ENCODE assay signal across 10 cellular contexts in genomic region chr4:155952546-155952945, GRCh38. TPM values are rescaled to one million over a fixed set of nuclear protein-coding genes. Genes with fewer than 3 reads are reported as not detected.
DNase-seq lines count a peak whose midpoint lies in the region; ATAC-seq and TF ChIP-seq lines count a peak whose summit lies in the region.
"Had no signal": no experiment of that assay in that cellular context is flagged by ENCODE, and none has a peak within 500 bp of the region (broad histone marks: within the 10 kb centered on the region; RNA-seq: fewer than 3 reads in every experiment).

No MANE protein-coding gene starts in this region.

- H3K9me3 ChIP-seq in right atrium auricular region: no peaks in the 10 kb centered on the region

- peak overlapping the region in 3 of 6 donors; percentile 10 to 95 (median 30) for H3K27ac Mint-ChIP-seq in naive B cell

- no peaks in the 10 kb centered on the region for H3K36me3 ChIP-seq in right atrium auricular region

- intact Hi-C loops in left cardiac atrium (cut with DNase I): loop anchor here in 1 of 2 donors (2.0 to 5.0 kb wide), 3 partner anchors 145 to 550 kb away; no protein-coding TSS in a partner anchor

- peaks cover 12 to 23% (median 17%) of the 10 kb centered on the region in 3 donors for H3K4me1 Mint-ChIP-seq in naive B cell

- ATAC-seq in left cardiac atrium (no peak), naive B cell (ENCODE audit: low read depth in 2 of 2) (no peak), GM19463 (IDR thresholded peaks at IDR 0.05; ENCODE audit: unreplicated experiment) (no peak)

- TF ChIP-seq CTCF in right atrium auricular region (IDR thresholded peaks at IDR 0.05): no peak

- H3K27ac ChIP-seq in right atrium auricular region: peak overlapping the region; percentile 96 to 99
- H3K27ac ChIP-seq in cingulate gyrus (ENCODE audit: low read depth, low read length): peak overlapping the region; percentile 41

- H3K27me3 ChIP-seq in right atrium auricular region: no peaks in the 10 kb centered on the region

- H3K4me3 ChIP-seq in right atrium auricular region: peak overlapping the region; percentile 80 to 88

- peak overlapping the region in 6 of 8 donors; percentile 3 to 97 (median 63) for H3K4me3 Mint-ChIP-seq in naive B cell

- no peaks in the 10 kb centered on the region for H3K36me3 Mint-ChIP-seq in naive B cell

- peaks cover 0 to 4% (median 3%) of the 10 kb centered on the region in 3 donors for H3K27me3 Mint-ChIP-seq in naive B cell

- no peaks in the 10 kb centered on the region for H3K9me3 Mint-ChIP-seq in naive B cell

- no peak for DNase-seq in right atrium auricular region (ENCODE audit: low spot score)
- no peak for DNase-seq in left cardiac atrium
- no peak for DNase-seq in naive B cell
- DNase-seq in SKM-1 treated with dmso at 0.1 percent for 144 hours (lab: John Stamatoyannopoulos, UW; ENCODE audit: unreplicated experiment): no peak
- no peak for DNase-seq in T-helper 9 cell
- DNase-seq in DMS79 treated with DMSO at 0.1 percent for 48 hours (lab: John Stamatoyannopoulos, UW): no peak
- DNase-seq: DMS79 had no signal

- H3K4me1 ChIP-seq in right atrium auricular region: peaks cover 0 to 5% of the 10 kb centered on the region in 2 donors

RNA-seq across cellular contexts. Expression of gene CTSO, which starts 1.1 kb away (rescaled TPM):
- 10 to 100 TPM; 11.4 to 14.9 TPM for total RNA-seq in right atrium auricular region
- 10 to 100 TPM; 10.0 to 10.2 TPM for total RNA-seq in left cardiac atrium
- 10 to 100 TPM; 43.7 to 84.7 (median 53.1) TPM for polyA plus RNA-seq in naive B cell (ENCODE audit: low read depth in 6 of 6)

RNA-seq across cellular contexts. Expression of gene TDO2, which starts 49.0 kb away (rescaled TPM):
- not detected for total RNA-seq in right atrium auricular region
- not detected for total RNA-seq in left cardiac atrium
- not detected for polyA plus RNA-seq in naive B cell (ENCODE audit: low read depth in 6 of 6)
- total RNA-seq: kidney epithelial cell had no signal
